In genomic region chr2:74865770-74866674, GRCh38 we compare ENCODE assay signal across 12 cellular contexts. TPM values are rescaled to one million over a fixed set of nuclear protein-coding genes. Genes with fewer than 3 reads are reported as not detected.
DNase-seq lines count a peak whose midpoint lies in the region; ATAC-seq and TF ChIP-seq lines count a peak whose summit lies in the region.
"Had no signal": no experiment of that assay in that cellular context is flagged by ENCODE, and none has a peak within 500 bp of the region (broad histone marks: within the 10 kb centered on the region; RNA-seq: fewer than 3 reads in every experiment).

No MANE protein-coding gene starts in this region.

- no peak overlapping the region for H3K4me2 ChIP-seq in mesendoderm (ENCODE audit: low read length)

- H3K36me3 ChIP-seq in ACC112 (ENCODE audit: insufficient read depth, low read length), result peaks cover 21% of the 10 kb centered on the region
- H3K36me3 ChIP-seq in mesendoderm (ENCODE audit: control insufficient read depth, insufficient read depth, low read length), result no peaks in the 10 kb centered on the region

- peaks cover 41% of the 10 kb centered on the region for H3K79me2 ChIP-seq in ACC112 (ENCODE audit: control insufficient read depth, insufficient read depth, low read length, unreplicated experiment)
- H3K79me2 ChIP-seq in mesendoderm (ENCODE audit: control insufficient read depth, insufficient read depth, low read length), result no peaks in the 10 kb centered on the region

- no peak overlapping the region for H2BK5ac ChIP-seq in mesendoderm (ENCODE audit: low read length)

- H3K79me1 ChIP-seq in mesendoderm (ENCODE audit: low read length), result peaks cover 10% of the 10 kb centered on the region

- H3K27ac ChIP-seq in ACC112 (ENCODE audit: low read depth, low read length), result peak overlapping the region; percentile 48; the same call in 1 of the 2 replicates
- no peak overlapping the region for H3K27ac ChIP-seq in mesendoderm (ENCODE audit: low read depth, low read length)
- no peak overlapping the region for H3K27ac ChIP-seq in dorsolateral prefrontal cortex

- H3K4ac ChIP-seq in mesendoderm (ENCODE audit: low read depth, low read length), result no peak overlapping the region

- H3K18ac ChIP-seq in mesendoderm (ENCODE audit: low read length), result no peak overlapping the region

- no peak overlapping the region for H3K9ac ChIP-seq in mesendoderm (ENCODE audit: low read length)

- no peaks in the 10 kb centered on the region for H3K27me3 ChIP-seq in ACC112 (ENCODE audit: insufficient read depth, low read length)
- H3K27me3 ChIP-seq in mesendoderm (ENCODE audit: insufficient read depth, low read length, poor library complexity), result no peaks in the 10 kb centered on the region
- peaks cover 0 to 5% (median 0%) of the 10 kb centered on the region in 45 donors for H3K27me3 ChIP-seq in dorsolateral prefrontal cortex
- H3K27me3 ChIP-seq: BE2C had no signal

- no CpG with 5 or more reads among the region's 15 CpGs for WGBS in mesendoderm (ENCODE audit: extremely low coverage, insufficient coverage, low lambda C conversion rate)

- no peak overlapping the region for H4K8ac ChIP-seq in mesendoderm (ENCODE audit: low read depth, low read length)

- no peak overlapping the region for H3K56ac ChIP-seq in mesendoderm (ENCODE audit: low read length)

- H2AK5ac ChIP-seq in mesendoderm (ENCODE audit: low read length), result no peak overlapping the region

- peaks cover 22% of the 10 kb centered on the region for H3K4me1 ChIP-seq in ACC112 (ENCODE audit: control insufficient read depth, insufficient read depth, low read length, unreplicated experiment)
- peaks cover 5% of the 10 kb centered on the region for H3K4me1 ChIP-seq in mesendoderm (ENCODE audit: control insufficient read depth, low read depth, low read length)

- intact Hi-C loops in dorsolateral prefrontal cortex (cut with DNase I), result no loop called here

- no peak overlapping the region for H2BK15ac ChIP-seq in mesendoderm (replicated peaks; ENCODE audit: low read depth)

- H2BK120ac ChIP-seq in mesendoderm (ENCODE audit: low read depth, low read length), result no peak overlapping the region

- no peak for ATAC-seq in GM19452 (IDR thresholded peaks at IDR 0.05; ENCODE audit: unreplicated experiment)

- no peak overlapping the region for H4K5ac ChIP-seq in mesendoderm (ENCODE audit: low read length)

- H2AFZ ChIP-seq in ACC112 (ENCODE audit: low read length, unreplicated experiment), result no peak overlapping the region

- DNase-seq in ELF-1 (ENCODE audit: low read depth, low spot score) (peak; percentile 36), UCSD-AML1 (lab: John Stamatoyannopoulos, UW; ENCODE audit: unreplicated experiment) (peak; percentile 23), mesendoderm (peak; percentile 64), dorsolateral prefrontal cortex (no peak), MV-4-11 (lab: John Stamatoyannopoulos, UW) (no peak)
- no peak for DNase-seq in activated effector memory CD4-positive, alpha-beta T cell treated with Interleukin-2 at 50 U/mL for 16 hours
- DNase-seq: erythroblast, hypothalamus, NCI-H187 treated with DMSO at 0.1 percent for 48 hours had no signal

- H3K4me3 ChIP-seq in ACC112 (ENCODE audit: low read depth, low read length) (no peak overlapping the region), mesendoderm (ENCODE audit: low read length) (no peak overlapping the region), dorsolateral prefrontal cortex (no peak overlapping the region)

- TF ChIP-seq CTCF in dorsolateral prefrontal cortex (IDR thresholded peaks at IDR 0.05 in 54 of 56, conservative IDR thresholded peaks at IDR 0.05 in 2 of 56; ENCODE audit: low read depth in 1 of 56, partially characterized antibody in 56 of 56), result no peak

- no peak overlapping the region for H3K23ac ChIP-seq in mesendoderm (ENCODE audit: low read length)

RNA-seq across cellular contexts. Expression of gene HK2, which starts 32.1 kb away (rescaled TPM):
- 20.7 TPM for polyA plus RNA-seq in mesendoderm (2013, experiment 1 of 2)
- polyA plus RNA-seq in mesendoderm (2013, experiment 2 of 2), result 20.4 TPM
- total RNA-seq in dorsolateral prefrontal cortex, result 10 to 100 TPM in 18 of 120 experiments, 1 to 10 TPM in 102; 1.2 to 37.2 (median 5.9) TPM

Comparison
In these comparisons a context has a peak if more than half of its experiments do, and no peak if none do; other contexts are left out.
1. DNase-seq: peak in ELF-1 (single experiment), UCSD-AML1 (single experiment) and mesendoderm (single experiment); none in activated effector memory CD4-positive, alpha-beta T cell treated with Interleukin-2 at 50 U/mL for 16 hours (single experiment), dorsolateral prefrontal cortex (0 of 10) and MV-4-11 (single experiment).